8 cellular contexts compared by ENCODE assay signal in the genomic region with DNA sequence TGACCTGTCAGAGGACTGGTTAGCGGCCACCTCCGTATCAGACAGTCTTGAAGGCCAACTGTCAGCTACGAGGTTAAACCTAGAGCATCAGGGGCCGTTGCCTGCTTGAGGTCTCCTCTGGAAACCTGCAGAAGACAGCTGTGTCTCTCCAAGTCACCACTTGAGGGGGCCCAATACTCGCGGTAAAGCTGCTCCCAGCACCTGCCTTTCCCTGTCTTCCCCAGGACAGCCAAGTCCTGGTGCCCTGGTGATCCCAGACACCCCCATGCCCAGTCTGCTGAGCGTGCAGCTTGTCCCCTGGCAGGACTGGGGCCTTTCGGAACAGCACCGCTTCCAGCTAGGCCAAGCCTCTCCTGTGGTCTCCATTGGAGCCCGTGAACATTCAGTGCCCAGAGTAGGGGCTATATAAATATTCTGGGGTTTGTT.
DNase-seq lines count a peak whose midpoint lies in the region; ATAC-seq and TF ChIP-seq lines count a peak whose summit lies in the region.

No MANE protein-coding gene starts in this region.

- no peak overlapping the region for H3K27ac ChIP-seq in Panc1 (ENCODE audit: low read length)
- no peak overlapping the region for H3K27ac ChIP-seq in foreskin keratinocyte
- no peak overlapping the region for H3K27ac ChIP-seq in upper lobe of left lung

- WGBS in upper lobe of left lung, 2 donors, result 0 to 23% methylated on average over 1 to 10 of the region's 10 CpGs

- peak; percentile 96 for ATAC-seq in Panc1
- peak; percentile 63 for ATAC-seq in foreskin keratinocyte
- ATAC-seq in upper lobe of left lung (ENCODE audit: low FRiP score in 2 of 2), result peak; percentile 66 to 85
- no peak for ATAC-seq in HG02973 (IDR thresholded peaks at IDR 0.05; ENCODE audit: unreplicated experiment)

- H3K4me1 ChIP-seq in Panc1 (ENCODE audit: control insufficient read depth, insufficient read depth, low read length), result peaks cover 6% of the 10 kb centered on the region; the same call in 1 of the 2 replicates
- no peaks in the 10 kb centered on the region for H3K4me1 ChIP-seq in foreskin keratinocyte
- H3K4me1 ChIP-seq in upper lobe of left lung, result peaks cover 0 to 12% (median 2%) of the 10 kb centered on the region in 4 donors

- POLR2A ChIA-PET in Panc1 (lab: Charles Lee), result no interaction called here

- no peak overlapping the region for H3K4me3 ChIP-seq in Panc1 (ENCODE audit: low read depth in 2 of 2, low read length in 2 of 2)
- H3K4me3 ChIP-seq in upper lobe of left lung, result no peak overlapping the region

- intact Hi-C loops in Panc1 (cut with micrococcal nuclease; ENCODE audit: unreplicated experiment), result loop anchor here (2.0 kb wide), 2 partner anchors 108 to 212 kb away; no protein-coding TSS in a partner anchor

- in situ Hi-C loops in Panc1 (cut with HindIII; ENCODE audit: low pct_unique_long_range_greater_than_20kb, low sequenced_read_pairs), result loop anchor here (25.0 kb wide), 1 partner anchor 340 kb away; the partner anchor contains the start of gene USP36

- TF ChIP-seq EP300 in upper lobe of left lung (IDR thresholded peaks at IDR 0.05), result no peak

- CTCF ChIA-PET in Panc1 (lab: Charles Lee), result interaction anchor here (0.5 to 1.2 kb wide), 12 partner anchors 65 to 407 kb away, joined by 3 to 11 read pairs (median 4); no protein-coding TSS in a partner anchor

- TF ChIP-seq POLR2A in upper lobe of left lung (IDR thresholded peaks at IDR 0.05), result no peak

- no peaks in the 10 kb centered on the region for H3K9me3 ChIP-seq in Panc1 (ENCODE audit: control insufficient read depth, insufficient read depth, low read depth, low read length)
- H3K9me3 ChIP-seq in upper lobe of left lung, result no peaks in the 10 kb centered on the region

- H3K27me3 ChIP-seq in Panc1 (ENCODE audit: control insufficient read depth, insufficient read depth, low read length), result no peaks in the 10 kb centered on the region
- H3K27me3 ChIP-seq in foreskin keratinocyte, result no peaks in the 10 kb centered on the region
- no peaks in the 10 kb centered on the region for H3K27me3 ChIP-seq in upper lobe of left lung

- DNase-seq in DMS53 treated with DMSO at 0.1 percent for 48 hours (lab: John Stamatoyannopoulos, UW; ENCODE audit: unreplicated experiment), result peak; percentile 78
- DNase-seq in LoVo (ENCODE audit: low spot score), result peak; percentile 61
- peak; percentile 58 for DNase-seq in Panc1 (ENCODE audit: low read depth, low spot score)
- peak; percentile 20 for DNase-seq in activated T-helper 9 cell treated with anti-CD3 and anti-CD28 coated beads, Interleukin-2, amount 50 U/mL, for 16 hours (ENCODE audit: low read depth)
- peak in 1 of 2 donors; percentile 56 for DNase-seq in foreskin keratinocyte
- DNase-seq in non-pigmented ciliary epithelial cell (ENCODE audit: low read depth), result peak; percentile 28
- DNase-seq in upper lobe of left lung, result peak in 1 of 2 donors; percentile 83

- H3K36me3 ChIP-seq in Panc1 (ENCODE audit: control insufficient read depth, insufficient read depth, low read length), result no peaks in the 10 kb centered on the region
- no peaks in the 10 kb centered on the region for H3K36me3 ChIP-seq in upper lobe of left lung

- no TSS peak for BruUV-seq in Panc1 (replicated peaks; lab: Mats Ljungman, UMichigan)

- TF ChIP-seq CTCF in Panc1 (IDR thresholded peaks at IDR 0.05) (peak; percentile 91), foreskin keratinocyte (conservative IDR thresholded peaks at IDR 0.05) (peak; percentile 90), upper lobe of left lung (IDR thresholded peaks at IDR 0.05) (peak; percentile 68 to 87 (median 81))
